Comparison of ENCODE assay signal across 12 cellular contexts in genomic region chr17:66690166-66690565, GRCh38.
"Had no signal": no experiment of that assay in that cellular context is flagged by ENCODE, and none has a peak within 500 bp of the region (broad histone marks: within the 10 kb centered on the region; RNA-seq: fewer than 3 reads in every experiment).

No MANE protein-coding gene starts in this region.

- H3K27me3 ChIP-seq: right lobe of liver, spleen had no signal

- H3K9me3 Mint-ChIP-seq: nephron; stimulated activated naive B cell treated with anti-CD40 and anti-IgM and Interleukin-4, amounts not matched to agents 10 μg/mL and 1 μg/mL and 100 μg/mL, for 72 hours; T-helper 1 cell treated with Interleukin-12 subunit alpha and Interleukin-12 subunit beta and Interleukin-4 antibody, amounts not matched to agents 30 μg/mL and 1 μg/mL, for 36 hours had no signal

- H3K27ac Mint-ChIP-seq: stimulated activated naive B cell treated with anti-CD40 and anti-IgM and Interleukin-4, amounts not matched to agents 10 μg/mL and 1 μg/mL and 100 μg/mL, for 72 hours had no signal

- H3K4me3 ChIP-seq: lung, psoas muscle, right lobe of liver, spleen had no signal

- H3K4me3 Mint-ChIP-seq: nephron; stimulated activated naive B cell treated with anti-CD40 and anti-IgM and Interleukin-4, amounts not matched to agents 10 μg/mL and 1 μg/mL and 100 μg/mL, for 72 hours; T-helper 1 cell treated with Interleukin-12 subunit alpha and Interleukin-12 subunit beta and Interleukin-4 antibody, amounts not matched to agents 30 μg/mL and 1 μg/mL, for 36 hours had no signal

- H3K4me1 ChIP-seq: psoas muscle had no signal

- H3K9me3 ChIP-seq: psoas muscle, right lobe of liver, spleen had no signal

- H3K27ac ChIP-seq: psoas muscle had no signal

- DNase-seq: central memory CD4-positive, alpha-beta T cell; dermis blood vessel endothelial cell; hippocampal formation; psoas muscle; right lobe of liver; SHP77; spleen; stimulated activated CD4-positive, alpha-beta T cell treated with anti-CD3 and anti-CD28 coated beads, Interleukin-1b, Interleukin-23, amount 100 ng/mL, for 48 hours; stimulated activated naive B cell treated with anti-CD40 and anti-IgM and Interleukin-4, amounts not matched to agents 10 μg/mL and 1 μg/mL and 100 μg/mL, for 72 hours had no signal
